In genomic region chr2:69686855-69687254, GRCh38 we compare ENCODE assay signal across 1 cellular context.
A peak's percentile ranks its signal among the peaks of the same experiment; 100 is the strongest.
TF ChIP-seq lines count a peak whose summit lies in the region.

No MANE protein-coding gene starts in this region.

TF ChIP-seq in HepG2, 621 proteins besides CTCF, POLR2A, EP300 and RAD21 (continued from another document):
- TF ChIP-seq SNAPC4 (CRISPR knock-in tag; IDR thresholded peaks at IDR 0.05) (no peak), SKIL (CRISPR knock-in tag; IDR thresholded peaks at IDR 0.05; ENCODE audit: borderline replicate concordance) (no peak), ATM (IDR thresholded peaks at IDR 0.05; ENCODE audit: borderline replicate concordance) (no peak), THAP11 (CRISPR knock-in tag; IDR thresholded peaks at IDR 0.05) (no peak), IRX3 (CRISPR knock-in tag; IDR thresholded peaks at IDR 0.05; ENCODE audit: borderline replicate concordance, low read depth) (no peak), ATAD3A (CRISPR knock-in tag; IDR thresholded peaks at IDR 0.05) (no peak), ZNF766 (CRISPR knock-in tag; IDR thresholded peaks at IDR 0.05; ENCODE audit: borderline replicate concordance) (no peak), LCORL (IDR thresholded peaks at IDR 0.05) (no peak), LCORL (CRISPR knock-in tag; IDR thresholded peaks at IDR 0.05) (no peak), ZNF775 (CRISPR knock-in tag; IDR thresholded peaks at IDR 0.05; ENCODE audit: borderline replicate concordance) (no peak), ZNF510 (CRISPR knock-in tag; IDR thresholded peaks at IDR 0.05; ENCODE audit: low read depth) (no peak), ZMYM4 (CRISPR knock-in tag; IDR thresholded peaks at IDR 0.05) (peak; percentile 42), FOXM1 (CRISPR knock-in tag; IDR thresholded peaks at IDR 0.05) (no peak), ZNF550 (CRISPR knock-in tag; IDR thresholded peaks at IDR 0.05; ENCODE audit: borderline replicate concordance) (no peak), NFRKB (IDR thresholded peaks at IDR 0.05) (no peak), LBX2 (CRISPR knock-in tag; IDR thresholded peaks at IDR 0.05; ENCODE audit: borderline replicate concordance) (no peak), KMT2B (CRISPR knock-in tag; IDR thresholded peaks at IDR 0.05) (no peak), DR1 (CRISPR knock-in tag; IDR thresholded peaks at IDR 0.05) (no peak), HNRNPUL1 (IDR thresholded peaks at IDR 0.05; ENCODE audit: low read depth, low read length) (no peak), HOXA5 (CRISPR knock-in tag; IDR thresholded peaks at IDR 0.05) (no peak), RBAK (CRISPR knock-in tag; IDR thresholded peaks at IDR 0.05) (no peak), ZNF569 (CRISPR knock-in tag; IDR thresholded peaks at IDR 0.05; ENCODE audit: borderline replicate concordance) (no peak), NFKB2 (CRISPR knock-in tag; IDR thresholded peaks at IDR 0.05; ENCODE audit: borderline replicate concordance) (no peak), MTERF4 (CRISPR knock-in tag; IDR thresholded peaks at IDR 0.05) (no peak), TRIM22 (IDR thresholded peaks at IDR 0.05) (no peak), GPBP1L1 (CRISPR knock-in tag; IDR thresholded peaks at IDR 0.05) (no peak), TCF7L2 (IDR thresholded peaks at IDR 0.05; ENCODE audit: low read depth, low read length) (no peak), DNMT1 (CRISPR knock-in tag; IDR thresholded peaks at IDR 0.05) (no peak), HMG20A (CRISPR knock-in tag; IDR thresholded peaks at IDR 0.05; ENCODE audit: borderline replicate concordance) (peak; percentile 69; the same call in 1 of the 2 replicates), ZBTB34 (CRISPR knock-in tag; IDR thresholded peaks at IDR 0.05) (no peak), ZUFSP (CRISPR knock-in tag; IDR thresholded peaks at IDR 0.05; ENCODE audit: borderline replicate concordance) (no peak), ZBTB43 (CRISPR knock-in tag; conservative IDR thresholded peaks at IDR 0.05) (no peak), MIER3 (CRISPR knock-in tag; IDR thresholded peaks at IDR 0.05; ENCODE audit: borderline replicate concordance) (peak; percentile 68; the same call in 1 of the 2 replicates), PHF21A (CRISPR knock-in tag; IDR thresholded peaks at IDR 0.05) (peak; percentile 26; the same call in 1 of the 2 replicates), ZSCAN12 (CRISPR knock-in tag; IDR thresholded peaks at IDR 0.05) (no peak), TBL1XR1 (IDR thresholded peaks at IDR 0.05; ENCODE audit: borderline replicate concordance, low read length, partially characterized antibody) (no peak), SOX5 (CRISPR knock-in tag; IDR thresholded peaks at IDR 0.05; ENCODE audit: borderline replicate concordance) (0 out of 2 replicates have a peak, but pooled peaks have one; percentile 12), SRY (CRISPR knock-in tag; IDR thresholded peaks at IDR 0.05) (no peak), ATF6 (CRISPR knock-in tag; conservative IDR thresholded peaks at IDR 0.05) (no peak), ZNF234 (CRISPR knock-in tag; conservative IDR thresholded peaks at IDR 0.05) (0 out of 2 replicates have a peak, but pooled peaks have one; percentile 55), FOSL1 (CRISPR knock-in tag; IDR thresholded peaks at IDR 0.05; ENCODE audit: borderline replicate concordance) (no peak), ZNF562 (CRISPR knock-in tag; IDR thresholded peaks at IDR 0.05; ENCODE audit: borderline replicate concordance) (no peak), ZNF773 (CRISPR knock-in tag; IDR thresholded peaks at IDR 0.05; ENCODE audit: borderline replicate concordance) (no peak), TFE3 (CRISPR knock-in tag; IDR thresholded peaks at IDR 0.05) (0 out of 2 replicates have a peak, but pooled peaks have one; percentile 15)
